8 cellular contexts compared by ENCODE assay signal in genomic region chr16:88924834-88925539, GRCh38. TPM values are rescaled to one million over a fixed set of nuclear protein-coding genes. Genes with fewer than 3 reads are reported as not detected.
DNase-seq lines count a peak whose midpoint lies in the region; ATAC-seq and TF ChIP-seq lines count a peak whose summit lies in the region.

No MANE protein-coding gene starts in this region.

- H3K27me3 ChIP-seq in left lung, result peaks cover 0 to 44% of the 10 kb centered on the region in 2 donors

- intact Hi-C loops in left lung (cut with DNase I), result no loop called here

- ATAC-seq in GM21447 (IDR thresholded peaks at IDR 0.05; ENCODE audit: unreplicated experiment) (peak; percentile 35), left lung (peak; percentile 33), HG03159 (IDR thresholded peaks at IDR 0.05; ENCODE audit: unreplicated experiment) (no peak)

- DNase-seq in CD1c-positive myeloid dendritic cell (ENCODE audit: extremely low spot score) (peak; percentile 24), NCI-H2171 treated with DMSO at 0.1 percent for 48 hours (lab: John Stamatoyannopoulos, UW) (peak; percentile 96), astrocyte of the hippocampus (ENCODE audit: low read depth, low spot score) (peak; percentile 92), left lung (no peak), activated gamma-delta T cell (lab: John Stamatoyannopoulos, UW) (no peak), SKM-1 (lab: John Stamatoyannopoulos, UW; ENCODE audit: unreplicated experiment) (no peak)

- no peaks in the 10 kb centered on the region for H3K9me3 ChIP-seq in left lung

- peaks cover 20 to 47% of the 10 kb centered on the region in 2 donors for H3K4me1 ChIP-seq in left lung

- TF ChIP-seq CTCF in left lung (IDR thresholded peaks at IDR 0.05), result no peak

- no peak overlapping the region for H3K4me3 ChIP-seq in left lung

- no peaks in the 10 kb centered on the region for H3K36me3 ChIP-seq in left lung

- H3K27ac ChIP-seq in left lung, result no peak overlapping the region

RNA-seq across cellular contexts. Expression of gene CBFA2T3, which starts 52.0 kb away (rescaled TPM):
- 10 to 100 TPM in 1 of 2 donors, 1 to 10 TPM in 1; 8.9 to 10.4 TPM for total RNA-seq in left lung

RNA-seq across cellular contexts. Expression of gene PABPN1L, which starts 58.5 kb away (rescaled TPM):
- total RNA-seq in left lung, result not detected

Comparison
In these comparisons a context has a peak if more than half of its experiments do, and no peak if none do; other contexts are left out.
1. DNase-seq: peak in CD1c-positive myeloid dendritic cell (single experiment), NCI-H2171 treated with DMSO at 0.1 percent for 48 hours (single experiment) and astrocyte of the hippocampus (single experiment); none in left lung (0 of 2), activated gamma-delta T cell (single experiment) and SKM-1 (single experiment).